1 cellular context compared by ENCODE assay signal in the genomic region with DNA sequence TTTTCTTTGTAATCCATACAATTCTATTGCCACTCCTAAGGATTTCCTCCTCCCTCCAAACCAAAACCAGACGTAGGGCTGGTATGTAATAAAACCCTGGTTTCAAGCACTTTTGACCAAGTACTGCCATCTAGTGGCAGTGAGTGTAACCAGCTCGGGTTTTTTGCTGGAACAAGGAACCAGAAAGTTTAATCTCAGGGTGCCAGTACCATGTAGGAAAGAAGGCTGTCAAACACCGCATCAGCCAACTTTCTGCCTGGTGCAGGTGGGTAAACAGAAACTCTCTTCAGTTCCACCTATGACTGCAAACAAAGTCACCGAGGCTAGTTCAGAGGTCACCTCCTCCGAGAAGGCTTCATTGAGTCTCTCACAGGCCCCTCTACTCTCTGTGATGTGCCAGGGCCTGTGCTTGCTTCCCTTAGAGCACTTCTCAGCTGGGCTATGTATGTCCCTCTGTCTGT.
TF ChIP-seq lines count a peak whose summit lies in the region.

No MANE protein-coding gene starts in this region.

TF ChIP-seq in HepG2, 621 proteins besides CTCF, POLR2A, EP300 and RAD21 (continued from another document):
- TF ChIP-seq, protein P1, sequence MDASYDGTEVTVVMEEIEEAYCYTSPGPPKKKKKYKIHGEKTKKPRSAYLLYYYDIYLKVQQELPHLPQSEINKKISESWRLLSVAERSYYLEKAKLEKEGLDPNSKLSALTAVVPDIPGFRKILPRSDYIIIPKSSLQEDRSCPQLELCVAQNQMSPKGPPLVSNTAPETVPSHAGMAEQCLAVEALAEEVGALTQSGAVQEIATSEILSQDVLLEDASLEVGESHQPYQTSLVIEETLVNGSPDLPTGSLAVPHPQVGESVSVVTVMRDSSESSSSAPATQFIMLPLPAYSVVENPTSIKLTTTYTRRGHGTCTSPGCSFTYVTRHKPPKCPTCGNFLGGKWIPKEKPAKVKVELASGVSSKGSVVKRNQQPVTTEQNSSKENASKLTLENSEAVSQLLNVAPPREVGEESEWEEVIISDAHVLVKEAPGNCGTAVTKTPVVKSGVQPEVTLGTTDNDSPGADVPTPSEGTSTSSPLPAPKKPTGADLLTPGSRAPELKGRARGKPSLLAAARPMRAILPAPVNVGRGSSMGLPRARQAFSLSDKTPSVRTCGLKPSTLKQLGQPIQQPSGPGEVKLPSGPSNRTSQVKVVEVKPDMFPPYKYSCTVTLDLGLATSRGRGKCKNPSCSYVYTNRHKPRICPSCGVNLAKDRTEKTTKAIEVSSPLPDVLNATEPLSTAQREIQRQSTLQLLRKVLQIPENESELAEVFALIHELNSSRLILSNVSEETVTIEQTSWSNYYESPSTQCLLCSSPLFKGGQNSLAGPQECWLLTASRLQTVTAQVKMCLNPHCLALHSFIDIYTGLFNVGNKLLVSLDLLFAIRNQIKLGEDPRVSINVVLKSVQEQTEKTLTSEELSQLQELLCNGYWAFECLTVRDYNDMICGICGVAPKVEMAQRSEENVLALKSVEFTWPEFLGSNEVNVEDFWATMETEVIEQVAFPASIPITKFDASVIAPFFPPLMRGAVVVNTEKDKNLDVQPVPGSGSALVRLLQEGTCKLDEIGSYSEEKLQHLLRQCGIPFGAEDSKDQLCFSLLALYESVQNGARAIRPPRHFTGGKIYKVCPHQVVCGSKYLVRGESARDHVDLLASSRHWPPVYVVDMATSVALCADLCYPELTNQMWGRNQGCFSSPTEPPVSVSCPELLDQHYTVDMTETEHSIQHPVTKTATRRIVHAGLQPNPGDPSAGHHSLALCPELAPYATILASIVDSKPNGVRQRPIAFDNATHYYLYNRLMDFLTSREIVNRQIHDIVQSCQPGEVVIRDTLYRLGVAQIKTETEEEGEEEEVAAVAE (CRISPR knock-in tag; IDR thresholded peaks at IDR 0.05; ENCODE audit: borderline replicate concordance): peak; percentile 73; the same call in 1 of the 2 replicates
- no peak for TF ChIP-seq TBP (CRISPR knock-in tag; IDR thresholded peaks at IDR 0.05)
- no peak for TF ChIP-seq SOX6 (IDR thresholded peaks at IDR 0.05)
- peak; percentile 62; the same call in 1 of the 2 replicates for TF ChIP-seq SOX6 (CRISPR knock-in tag; IDR thresholded peaks at IDR 0.05)
- TF ChIP-seq YEATS2 (CRISPR knock-in tag; IDR thresholded peaks at IDR 0.05; ENCODE audit: borderline replicate concordance): peak; percentile 42; the same call in 1 of the 2 replicates
- TF ChIP-seq ZNF629 (CRISPR knock-in tag; conservative IDR thresholded peaks at IDR 0.05): no peak
- TF ChIP-seq SRY (CRISPR knock-in tag; IDR thresholded peaks at IDR 0.05): no peak
- TF ChIP-seq, protein P2, sequence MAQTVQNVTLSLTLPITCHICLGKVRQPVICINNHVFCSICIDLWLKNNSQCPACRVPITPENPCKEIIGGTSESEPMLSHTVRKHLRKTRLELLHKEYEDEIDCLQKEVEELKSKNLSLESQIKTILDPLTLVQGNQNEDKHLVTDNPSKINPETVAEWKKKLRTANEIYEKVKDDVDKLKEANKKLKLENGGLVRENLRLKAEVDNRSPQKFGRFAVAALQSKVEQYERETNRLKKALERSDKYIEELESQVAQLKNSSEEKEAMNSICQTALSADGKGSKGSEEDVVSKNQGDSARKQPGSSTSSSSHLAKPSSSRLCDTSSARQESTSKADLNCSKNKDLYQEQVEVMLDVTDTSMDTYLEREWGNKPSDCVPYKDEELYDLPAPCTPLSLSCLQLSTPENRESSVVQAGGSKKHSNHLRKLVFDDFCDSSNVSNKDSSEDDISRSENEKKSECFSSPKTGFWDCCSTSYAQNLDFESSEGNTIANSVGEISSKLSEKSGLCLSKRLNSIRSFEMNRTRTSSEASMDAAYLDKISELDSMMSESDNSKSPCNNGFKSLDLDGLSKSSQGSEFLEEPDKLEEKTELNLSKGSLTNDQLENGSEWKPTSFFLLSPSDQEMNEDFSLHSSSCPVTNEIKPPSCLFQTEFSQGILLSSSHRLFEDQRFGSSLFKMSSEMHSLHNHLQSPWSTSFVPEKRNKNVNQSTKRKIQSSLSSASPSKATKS (CRISPR knock-in tag; IDR thresholded peaks at IDR 0.05): no peak
- TF ChIP-seq, protein P3, sequence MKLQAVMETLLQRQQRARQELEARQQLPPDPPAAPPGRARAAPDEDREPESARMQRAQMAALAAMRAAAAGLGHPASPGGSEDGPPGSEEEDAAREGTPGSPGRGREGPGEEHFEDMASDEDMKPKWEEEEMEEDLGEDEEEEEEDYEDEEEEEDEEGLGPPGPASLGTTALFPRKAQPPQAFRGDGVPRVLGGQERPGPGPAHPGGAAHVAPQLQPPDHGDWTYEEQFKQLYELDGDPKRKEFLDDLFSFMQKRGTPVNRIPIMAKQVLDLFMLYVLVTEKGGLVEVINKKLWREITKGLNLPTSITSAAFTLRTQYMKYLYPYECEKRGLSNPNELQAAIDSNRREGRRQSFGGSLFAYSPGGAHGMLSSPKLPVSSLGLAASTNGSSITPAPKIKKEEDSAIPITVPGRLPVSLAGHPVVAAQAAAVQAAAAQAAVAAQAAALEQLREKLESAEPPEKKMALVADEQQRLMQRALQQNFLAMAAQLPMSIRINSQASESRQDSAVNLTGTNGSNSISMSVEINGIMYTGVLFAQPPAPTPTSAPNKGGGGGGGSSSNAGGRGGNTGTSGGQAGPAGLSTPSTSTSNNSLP (IDR thresholded peaks at IDR 0.05; ENCODE audit: low read depth, low read length): no peak; the same call in 1 of the 2 replicates
- no peak for TF ChIP-seq PLRG1 (conservative IDR thresholded peaks at IDR 0.05)
- TF ChIP-seq ZNF446 (CRISPR knock-in tag; IDR thresholded peaks at IDR 0.05): no peak
- peak in 1 of 2 experiments; percentile 81; a peak in 1 of 4 replicates for TF ChIP-seq KLF16 (CRISPR knock-in tag; IDR thresholded peaks at IDR 0.05)
- TF ChIP-seq NR2F6 (IDR thresholded peaks at IDR 0.05): no peak
- 0 out of 2 replicates have a peak, but pooled peaks have one; percentile 12 for TF ChIP-seq NR2F6 (CRISPR knock-in tag; IDR thresholded peaks at IDR 0.05)
- TF ChIP-seq SMC3 (IDR thresholded peaks at IDR 0.05; ENCODE audit: low read length): peak; percentile 99
- 0 out of 2 replicates have a peak, but pooled peaks have one; percentile 41 for TF ChIP-seq KLF11 (CRISPR knock-in tag; IDR thresholded peaks at IDR 0.05)
- peak; percentile 69; the same call in 1 of the 2 replicates for TF ChIP-seq MIER3 (CRISPR knock-in tag; IDR thresholded peaks at IDR 0.05; ENCODE audit: borderline replicate concordance)
- TF ChIP-seq, protein P4, sequence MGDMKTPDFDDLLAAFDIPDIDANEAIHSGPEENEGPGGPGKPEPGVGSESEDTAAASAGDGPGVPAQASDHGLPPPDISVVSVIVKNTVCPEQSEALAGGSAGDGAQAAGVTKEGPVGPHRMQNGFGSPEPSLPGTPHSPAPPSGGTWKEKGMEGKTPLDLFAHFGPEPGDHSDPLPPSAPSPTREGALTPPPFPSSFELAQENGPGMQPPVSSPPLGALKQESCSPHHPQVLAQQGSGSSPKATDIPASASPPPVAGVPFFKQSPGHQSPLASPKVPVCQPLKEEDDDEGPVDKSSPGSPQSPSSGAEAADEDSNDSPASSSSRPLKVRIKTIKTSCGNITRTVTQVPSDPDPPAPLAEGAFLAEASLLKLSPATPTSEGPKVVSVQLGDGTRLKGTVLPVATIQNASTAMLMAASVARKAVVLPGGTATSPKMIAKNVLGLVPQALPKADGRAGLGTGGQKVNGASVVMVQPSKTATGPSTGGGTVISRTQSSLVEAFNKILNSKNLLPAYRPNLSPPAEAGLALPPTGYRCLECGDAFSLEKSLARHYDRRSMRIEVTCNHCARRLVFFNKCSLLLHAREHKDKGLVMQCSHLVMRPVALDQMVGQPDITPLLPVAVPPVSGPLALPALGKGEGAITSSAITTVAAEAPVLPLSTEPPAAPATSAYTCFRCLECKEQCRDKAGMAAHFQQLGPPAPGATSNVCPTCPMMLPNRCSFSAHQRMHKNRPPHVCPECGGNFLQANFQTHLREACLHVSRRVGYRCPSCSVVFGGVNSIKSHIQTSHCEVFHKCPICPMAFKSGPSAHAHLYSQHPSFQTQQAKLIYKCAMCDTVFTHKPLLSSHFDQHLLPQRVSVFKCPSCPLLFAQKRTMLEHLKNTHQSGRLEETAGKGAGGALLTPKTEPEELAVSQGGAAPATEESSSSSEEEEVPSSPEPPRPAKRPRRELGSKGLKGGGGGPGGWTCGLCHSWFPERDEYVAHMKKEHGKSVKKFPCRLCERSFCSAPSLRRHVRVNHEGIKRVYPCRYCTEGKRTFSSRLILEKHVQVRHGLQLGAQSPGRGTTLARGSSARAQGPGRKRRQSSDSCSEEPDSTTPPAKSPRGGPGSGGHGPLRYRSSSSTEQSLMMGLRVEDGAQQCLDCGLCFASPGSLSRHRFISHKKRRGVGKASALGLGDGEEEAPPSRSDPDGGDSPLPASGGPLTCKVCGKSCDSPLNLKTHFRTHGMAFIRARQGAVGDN (CRISPR knock-in tag; IDR thresholded peaks at IDR 0.05): no peak
- no peak for TF ChIP-seq MAZ (IDR thresholded peaks at IDR 0.05; ENCODE audit: borderline replicate concordance, low read depth, low read length)
- TF ChIP-seq MAZ (CRISPR knock-in tag; IDR thresholded peaks at IDR 0.05; ENCODE audit: low read depth): no peak
- no peak for TF ChIP-seq RBFOX2 (IDR thresholded peaks at IDR 0.05; ENCODE audit: low read depth, low read length)
- TF ChIP-seq CC2D1A (CRISPR knock-in tag; IDR thresholded peaks at IDR 0.05): no peak
- no peak for TF ChIP-seq ZFP36 (IDR thresholded peaks at IDR 0.05; ENCODE audit: borderline replicate concordance, low read depth, low read length, partially characterized antibody)
- no peak for TF ChIP-seq SOX13 (IDR thresholded peaks at IDR 0.05)
- peak in 1 of 2 experiments; percentile 39; a peak in 1 of 4 replicates for TF ChIP-seq SOX13 (CRISPR knock-in tag; conservative IDR thresholded peaks at IDR 0.05 in 1 of 2, IDR thresholded peaks at IDR 0.05 in 1 of 2)
- no peak for TF ChIP-seq ZNF616 (CRISPR knock-in tag; IDR thresholded peaks at IDR 0.05; ENCODE audit: low read depth)
- TF ChIP-seq, protein P5, sequence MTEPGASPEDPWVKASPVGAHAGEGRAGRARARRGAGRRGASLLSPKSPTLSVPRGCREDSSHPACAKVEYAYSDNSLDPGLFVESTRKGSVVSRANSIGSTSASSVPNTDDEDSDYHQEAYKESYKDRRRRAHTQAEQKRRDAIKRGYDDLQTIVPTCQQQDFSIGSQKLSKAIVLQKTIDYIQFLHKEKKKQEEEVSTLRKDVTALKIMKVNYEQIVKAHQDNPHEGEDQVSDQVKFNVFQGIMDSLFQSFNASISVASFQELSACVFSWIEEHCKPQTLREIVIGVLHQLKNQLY (CRISPR knock-in tag; IDR thresholded peaks at IDR 0.05): 0 out of 2 replicates have a peak, but pooled peaks have one; percentile 15
- no peak for TF ChIP-seq SNRNP70 (IDR thresholded peaks at IDR 0.05; ENCODE audit: low read depth, low read length)
- TF ChIP-seq SP4 (CRISPR knock-in tag; IDR thresholded peaks at IDR 0.05): peak; percentile 34; the same call in 1 of the 2 replicates
- no peak for TF ChIP-seq PAX8 (CRISPR knock-in tag; IDR thresholded peaks at IDR 0.05; ENCODE audit: borderline replicate concordance)
- peak; percentile 88 for TF ChIP-seq RFXANK (CRISPR knock-in tag; IDR thresholded peaks at IDR 0.05)
- peak; percentile 73; the same call in 1 of the 2 replicates for TF ChIP-seq MIXL1 (CRISPR knock-in tag; IDR thresholded peaks at IDR 0.05)
- TF ChIP-seq, protein P6, sequence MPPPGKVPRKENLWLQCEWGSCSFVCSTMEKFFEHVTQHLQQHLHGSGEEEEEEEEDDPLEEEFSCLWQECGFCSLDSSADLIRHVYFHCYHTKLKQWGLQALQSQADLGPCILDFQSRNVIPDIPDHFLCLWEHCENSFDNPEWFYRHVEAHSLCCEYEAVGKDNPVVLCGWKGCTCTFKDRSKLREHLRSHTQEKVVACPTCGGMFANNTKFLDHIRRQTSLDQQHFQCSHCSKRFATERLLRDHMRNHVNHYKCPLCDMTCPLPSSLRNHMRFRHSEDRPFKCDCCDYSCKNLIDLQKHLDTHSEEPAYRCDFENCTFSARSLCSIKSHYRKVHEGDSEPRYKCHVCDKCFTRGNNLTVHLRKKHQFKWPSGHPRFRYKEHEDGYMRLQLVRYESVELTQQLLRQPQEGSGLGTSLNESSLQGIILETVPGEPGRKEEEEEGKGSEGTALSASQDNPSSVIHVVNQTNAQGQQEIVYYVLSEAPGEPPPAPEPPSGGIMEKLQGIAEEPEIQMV (CRISPR knock-in tag; IDR thresholded peaks at IDR 0.05; ENCODE audit: low read depth): no peak
